Comparison of ENCODE assay signal across 19 cellular contexts in the genomic region with DNA sequence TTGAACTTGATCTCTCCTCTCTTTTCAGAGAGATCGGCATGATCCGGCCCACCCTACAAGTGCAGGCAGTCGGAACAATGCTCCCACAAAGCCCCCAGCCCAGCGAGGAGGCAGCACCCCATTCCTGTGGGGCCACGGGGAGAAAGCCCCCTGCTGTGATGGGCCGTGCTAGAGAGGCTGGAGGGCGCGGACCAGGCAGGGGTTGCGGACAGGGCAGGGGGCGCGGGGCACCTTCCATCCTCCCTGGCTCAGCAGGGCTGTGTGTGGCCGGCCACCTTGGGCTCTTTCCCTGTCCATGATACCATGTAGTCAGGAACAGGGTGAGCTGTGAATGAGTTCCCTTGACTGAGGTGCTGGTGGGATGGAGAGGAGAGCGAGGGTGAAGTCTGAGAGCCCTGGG.
"Had no signal": no experiment of that assay in that cellular context is flagged by ENCODE, and none has a peak within 500 bp of the region (broad histone marks: within the 10 kb centered on the region; RNA-seq: fewer than 3 reads in every experiment).

No MANE protein-coding gene starts in this region.

- H3K36me3 ChIP-seq: spleen, upper lobe of left lung, uterus had no signal

- DNase-seq: erythroblast; foreskin keratinocyte; kidney; left colon; left ventricle myocardium superior; mesenchymal stem cell; naive B cell; spleen; stimulated activated CD4-positive, alpha-beta T cell treated with anti-CD3 and anti-CD28 coated beads, Interleukin-15, amount 100 ng/mL, for 24 hours; stimulated activated CD4-positive, alpha-beta T cell treated with anti-CD3 and anti-CD28 coated beads, Interleukin-1b, Interleukin-23, amount 100 ng/mL, for 48 hours; stimulated activated CD4-positive, alpha-beta T cell treated with anti-CD3 and anti-CD28 coated beads, Interleukin-4, amount 100 ng/mL, for 24 hours; uterus had no signal

- H3K27me3 ChIP-seq: foreskin keratinocyte had no signal

- H3K4me1 ChIP-seq: foreskin keratinocyte, spleen, uterus had no signal

- H3K27ac ChIP-seq: foreskin keratinocyte, hepatocyte, spleen, upper lobe of left lung, uterus had no signal

- H3K27ac Mint-ChIP-seq: naive B cell; nephron; stimulated activated memory B cell treated with anti-CD40 and anti-IgM and Interleukin-4, amounts not matched to agents 10 μg/mL and 1 μg/mL and 100 μg/mL, for 72 hours; stimulated activated naive CD8-positive, alpha-beta T cell treated with anti-CD3 and anti-CD28 coated beads, Interleukin-15, Interleukin-2, amounts not matched to agents 100 ng/mL and 50 ng/mL, for 24 hours had no signal

- H3K79me2 ChIP-seq: hepatocyte had no signal

- H3K4me3 ChIP-seq: hepatocyte, lung, spleen, upper lobe of left lung, uterus had no signal

- H3K4me2 ChIP-seq: hepatocyte had no signal

- H3K4me3 Mint-ChIP-seq: naive B cell; nephron; stimulated activated memory B cell treated with anti-CD40 and anti-IgM and Interleukin-4, amounts not matched to agents 10 μg/mL and 1 μg/mL and 100 μg/mL, for 72 hours; stimulated activated naive CD8-positive, alpha-beta T cell treated with anti-CD3 and anti-CD28 coated beads, Interleukin-15, Interleukin-2, amounts not matched to agents 100 ng/mL and 50 ng/mL, for 24 hours had no signal

- ATAC-seq: foreskin keratinocyte; left colon; left ventricle myocardium superior; sciatic nerve; stimulated activated memory B cell treated with anti-CD40 and anti-IgM and Interleukin-4, amounts not matched to agents 10 μg/mL and 1 μg/mL and 100 μg/mL, for 72 hours had no signal

- H3K9me3 ChIP-seq: spleen, upper lobe of left lung, uterus had no signal

- H3K36me3 Mint-ChIP-seq: naive B cell had no signal

- H3K9me3 Mint-ChIP-seq: stimulated activated memory B cell treated with anti-CD40 and anti-IgM and Interleukin-4, amounts not matched to agents 10 μg/mL and 1 μg/mL and 100 μg/mL, for 72 hours; stimulated activated naive CD8-positive, alpha-beta T cell treated with anti-CD3 and anti-CD28 coated beads, Interleukin-15, Interleukin-2, amounts not matched to agents 100 ng/mL and 50 ng/mL, for 24 hours had no signal
